ENCODE assay signal across 26 cellular contexts in genomic region chr1:215542301-215542700, GRCh38.
"Had no signal": no experiment of that assay in that cellular context is flagged by ENCODE, and none has a peak within 500 bp of the region (broad histone marks: within the 10 kb centered on the region; RNA-seq: fewer than 3 reads in every experiment).

No MANE protein-coding gene starts in this region.

- H3K27ac ChIP-seq: ascending aorta, cardiac muscle cell, colonic mucosa, epithelial cell of prostate had no signal

- H3K36me3 ChIP-seq: ascending aorta, breast epithelium, cardiac muscle cell, colonic mucosa had no signal

- H3K4me3 ChIP-seq: ascending aorta, breast epithelium, cardiac muscle cell, colonic mucosa had no signal

- H3K4me1 ChIP-seq: ascending aorta, colonic mucosa had no signal

- H3K9me3 ChIP-seq: ascending aorta, colonic mucosa had no signal

- H3K27me3 ChIP-seq: ascending aorta, breast epithelium, cardiac muscle cell, colonic mucosa had no signal

- ATAC-seq: activated CD4-positive, alpha-beta T cell treated with anti-CD3 and anti-CD28 coated beads for 36 hours; activated T-cell treated with anti-CD3 and anti-CD28 coated beads, Interleukin-2, amount 50 U/mL, for 72 hours; T-helper 17 cell had no signal

- DNase-seq: activated CD4-positive, alpha-beta memory T cell treated with anti-CD3 and anti-CD28 coated beads, Interleukin-2, amount 10 ng/mL, durations not matched to agents 7 days and 5 days; activated CD4-positive, alpha-beta T cell treated with anti-CD3 and anti-CD28 coated beads for 36 hours; activated CD4-positive, alpha-beta T cell treated with anti-CD3 and anti-CD28 coated beads, Interleukin-2, amount 10 ng/mL, durations not matched to agents 24 days and 14 days; activated CD4-positive, CD25-positive, alpha-beta regulatory T cell; activated CD4-positive, CD25-positive, alpha-beta regulatory T cell treated with anti-CD3 and anti-CD28 coated beads, Interleukin-2, amount 50 U/mL, for 72 hours; activated CD8-positive, alpha-beta memory T cell treated with anti-CD3 and anti-CD28 coated beads, Interleukin-2, amount 50 U/mL, for 48 hours; activated gamma-delta T cell; activated naive CD4-positive, alpha-beta T cell; activated naive CD4-positive, alpha-beta T cell treated with anti-CD3 and anti-CD28 coated beads, Interleukin-2, amount 10 ng/mL, durations not matched to agents 7 days and 5 days; activated naive CD8-positive, alpha-beta T cell treated with anti-CD3 and anti-CD28 coated beads, Interleukin-2, amount 10 ng/mL, durations not matched to agents 7 days and 5 days; activated T-cell treated with anti-CD3 and anti-CD28 coated beads for 4 hours; activated T-cell treated with anti-CD3 and anti-CD28 coated beads, Interleukin-2, amount 50 U/mL, for 24 hours; activated T-cell treated with anti-CD3 and anti-CD28 coated beads, Interleukin-2, amount 50 U/mL, for 72 hours; central memory CD4-positive, alpha-beta T cell; cerebellar nuclear complex; colonic mucosa; effector CD8-positive, alpha-beta T cell; foreskin fibroblast; head of caudate nucleus; T-helper 1 cell; T-helper 17 cell; T1000 had no signal
